ENCODE assay signal across 10 cellular contexts in the genomic region with DNA sequence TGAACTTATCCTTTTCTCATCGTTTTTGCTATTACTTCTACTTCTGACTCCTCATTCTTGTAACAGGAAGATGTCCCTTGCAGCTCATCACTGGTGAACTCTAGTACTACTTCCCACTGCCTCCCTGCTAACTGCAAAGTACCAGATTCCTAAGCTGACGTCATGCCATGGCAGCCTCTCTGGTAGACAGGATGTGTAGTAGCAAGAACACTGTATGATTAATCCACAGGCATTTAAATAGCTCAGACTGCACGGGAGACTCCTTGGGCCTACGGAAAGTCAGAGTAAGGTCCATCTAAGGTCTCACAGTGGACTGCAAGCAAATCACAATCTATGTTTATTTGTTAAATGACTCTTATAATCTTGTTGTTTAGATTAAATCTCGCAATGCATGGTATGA. TPM values are rescaled to one million over a fixed set of nuclear protein-coding genes. Genes with fewer than 3 reads are reported as not detected.
DNase-seq lines count a peak whose midpoint lies in the region; ATAC-seq and TF ChIP-seq lines count a peak whose summit lies in the region.
"Had no signal": no experiment of that assay in that cellular context is flagged by ENCODE, and none has a peak within 500 bp of the region (broad histone marks: within the 10 kb centered on the region; RNA-seq: fewer than 3 reads in every experiment).

No MANE protein-coding gene starts in this region.

- no peaks in the 10 kb centered on the region for H3K9me3 ChIP-seq in SJCRH30 (replicated peaks)
- H3K9me3 ChIP-seq in ovary: no peaks in the 10 kb centered on the region

- ATAC-seq in HG03175 (IDR thresholded peaks at IDR 0.05; ENCODE audit: unreplicated experiment) (no peak), HG02884 (IDR thresholded peaks at IDR 0.05; ENCODE audit: unreplicated experiment) (no peak)

- TF ChIP-seq CTCF in ovary (IDR thresholded peaks at IDR 0.05): no peak

- intact Hi-C loops in ovary (cut with DNase I): no loop called here

- TF ChIP-seq EP300 in ovary (IDR thresholded peaks at IDR 0.05): no peak

- H3K27me3 ChIP-seq in SJCRH30: no peaks in the 10 kb centered on the region
- H3K27me3 ChIP-seq in ovary: no peaks in the 10 kb centered on the region

- H3K27ac ChIP-seq in SJCRH30 (no peak overlapping the region), ovary (no peak overlapping the region)

- peaks cover 4% of the 10 kb centered on the region; the same call in 1 of the 2 replicates for H3K4me1 ChIP-seq in SJCRH30
- no peaks in the 10 kb centered on the region for H3K4me1 ChIP-seq in ovary (ENCODE audit: insufficient read depth)

- H3K4me3 ChIP-seq in SJCRH30 (no peak overlapping the region), ovary (no peak overlapping the region)

- peak; percentile 99 for DNase-seq in EH (ENCODE audit: low read depth)
- peak; percentile 61 to 70 for DNase-seq in SJCRH30
- DNase-seq in fibroblast of the conjunctiva (ENCODE audit: low read depth): peak; percentile 85
- DNase-seq in ovary: peak in 4 of 5 donors; percentile 33 to 65 (median 42)
- DNase-seq in KG1 (lab: John Stamatoyannopoulos, UW): no peak
- DNase-seq in DMS79 treated with DMSO at 0.1 percent for 48 hours (lab: John Stamatoyannopoulos, UW): no peak
- DNase-seq: activated CD4-positive, alpha-beta memory T cell treated with anti-CD3 and anti-CD28 coated beads for 36 hours had no signal

- no peaks in the 10 kb centered on the region for H3K36me3 ChIP-seq in SJCRH30
- H3K36me3 ChIP-seq in ovary: no peaks in the 10 kb centered on the region

- no peak for TF ChIP-seq POLR2A in ovary (IDR thresholded peaks at IDR 0.05)

- WGBS in ovary, 3 donors: 37 to 42% (median 39%) methylated on average over 5 of the region's 5 CpGs

RNA-seq across cellular contexts. Expression of a gene that starts 43.5 kb away (rescaled TPM):
- total RNA-seq in SJCRH30 (2014; rRNA removed; shearing (Covaris generic)): not detected in 2 replicates
- total RNA-seq in ovary: 1 to 10 TPM; 1.3 to 9.5 (median 2.6) TPM
- under 1 TPM; 0.65 to 0.68 TPM for polyA plus RNA-seq in ovary
- polyA plus RNA-seq: IgD-negative memory B cell had no signal

RNA-seq across cellular contexts. Expression of a gene that starts 43.6 kb away (rescaled TPM):
- total RNA-seq in SJCRH30 (2014; rRNA removed; shearing (Covaris generic)): 23.7 and 27.1 TPM in 2 replicates
- total RNA-seq in ovary: 10 to 100 TPM; 18.2 to 40.1 (median 27.1) TPM
- 10 to 100 TPM; 21.6 to 29.6 TPM for polyA plus RNA-seq in ovary

Comparison
In these comparisons a context has a peak if more than half of its experiments do, and no peak if none do; other contexts are left out.
1. DNase-seq: peak in EH (single experiment), SJCRH30 (2 of 2), fibroblast of the conjunctiva (single experiment) and ovary (4 of 5); none in KG1 (single experiment) and DMS79 treated with DMSO at 0.1 percent for 48 hours (single experiment).